25 cellular contexts compared by ENCODE assay signal in the genomic region with DNA sequence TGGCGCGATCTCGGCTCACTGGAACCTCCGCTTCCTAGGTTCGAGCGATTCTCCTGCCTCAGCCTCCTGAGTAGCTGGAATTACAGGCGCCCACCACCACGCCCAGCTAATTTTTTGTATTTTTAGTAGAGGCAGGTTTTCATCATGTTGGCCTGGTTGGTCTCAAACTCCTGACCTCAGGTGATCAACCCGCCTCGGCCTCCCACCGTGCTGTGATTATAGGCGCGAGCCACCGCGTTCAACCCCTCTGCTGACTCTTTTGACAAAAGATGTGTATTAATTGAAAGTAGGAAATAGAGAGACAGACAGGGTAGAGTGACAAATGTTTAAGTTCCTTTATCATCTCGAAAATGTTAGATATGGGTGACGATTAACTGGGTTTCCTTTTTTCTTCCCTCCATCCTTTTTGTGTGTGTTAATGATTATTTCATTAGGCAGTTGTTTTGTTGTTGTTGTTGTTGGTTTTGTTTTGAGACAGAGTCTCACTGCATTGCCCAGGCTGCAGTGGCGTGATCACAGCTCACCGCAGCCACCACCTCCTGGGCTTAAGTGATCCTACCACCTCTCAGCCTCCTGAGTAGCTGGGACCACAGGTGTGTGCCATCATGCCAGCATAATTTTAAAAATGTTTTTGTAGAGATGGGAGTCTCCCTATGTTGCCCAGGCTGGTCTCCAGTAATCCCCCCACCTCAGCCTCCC.
DNase-seq lines count a peak whose midpoint lies in the region; ATAC-seq and TF ChIP-seq lines count a peak whose summit lies in the region.
"Had no signal": no experiment of that assay in that cellular context is flagged by ENCODE, and none has a peak within 500 bp of the region (broad histone marks: within the 10 kb centered on the region; RNA-seq: fewer than 3 reads in every experiment).

No MANE protein-coding gene starts in this region.

- no TSS peak for BruUV-seq in IMR-90 (replicated peaks; lab: Mats Ljungman, UMichigan)

- H2AFZ ChIP-seq in IMR-90 (replicated peaks; ENCODE audit: low read length, poor library complexity) = no peak overlapping the region

- H2BK15ac ChIP-seq in IMR-90 (ENCODE audit: low read depth, low read length) = no peak overlapping the region

- H4K91ac ChIP-seq in IMR-90 (ENCODE audit: insufficient read depth, low read depth, low read length) = no peak overlapping the region

- peak overlapping the region; percentile 74 for H2AK9ac ChIP-seq in IMR-90 (replicated peaks; ENCODE audit: low read depth, low read length, poor library complexity)

- no peaks in the 10 kb centered on the region for H3K9me1 ChIP-seq in IMR-90 (ENCODE audit: insufficient read depth, low read length)

- H3K4me1 ChIP-seq in IMR-90 (ENCODE audit: control insufficient read depth, insufficient read depth, low read length) = peaks cover 1% of the 10 kb centered on the region; the same call in 1 of the 2 replicates
- peaks cover 11% of the 10 kb centered on the region for H3K4me1 ChIP-seq in iPS-18a (ENCODE audit: control insufficient read depth, low read depth, low read length)
- H3K4me1 ChIP-seq: Peyer's patch had no signal

- WGBS in IMR-90 (ENCODE audit: extremely low coverage in 2 of 2, insufficient read length in 1 of 2), 2 experiments = 100% methylated on average over 4 of the region's 19 CpGs; no CpG with 5 or more reads in 1 of the 2 experiments

- H3K18ac ChIP-seq in IMR-90 (ENCODE audit: low read depth, low read length) = no peak overlapping the region

- POLR2A ChIA-PET in IMR-90 (lab: Charles Lee; ENCODE audit: unreplicated experiment) = no interaction called here

- no peak overlapping the region for H2BK20ac ChIP-seq in IMR-90 (ENCODE audit: low read depth, low read length)

- no peaks in the 10 kb centered on the region for H3K27me3 Mint-ChIP-seq in activated naive CD8-positive, alpha-beta T cell
- H3K27me3 Mint-ChIP-seq in activated naive CD8-positive, alpha-beta T cell treated with anti-CD3 and anti-CD28 coated beads for 36 hours = no peaks in the 10 kb centered on the region
- H3K27me3 Mint-ChIP-seq in immature natural killer cell (ENCODE audit: low read depth in 3 of 3) = peaks cover 0 to 3% (median 3%) of the 10 kb centered on the region in 3 donors
- H3K27me3 Mint-ChIP-seq: activated naive CD8-positive, alpha-beta T cell treated with anti-CD3 and anti-CD28 coated beads, Interleukin-2, amount 50 U/mL, for 24 hours; IgD-negative memory B cell; T-cell had no signal

- CTCF ChIA-PET in IMR-90 (lab: Yijun Ruan, JAX) = no interaction called here

- H2BK5ac ChIP-seq in IMR-90 (ENCODE audit: low read depth, low read length, poor library complexity, severe bottlenecking) = no peak overlapping the region

- H3K4me1 Mint-ChIP-seq in activated naive CD8-positive, alpha-beta T cell (ENCODE audit: low read depth) = peaks cover 63% of the 10 kb centered on the region
- H3K4me1 Mint-ChIP-seq in activated naive CD8-positive, alpha-beta T cell treated with anti-CD3 and anti-CD28 coated beads for 36 hours = peaks cover 40% of the 10 kb centered on the region
- peaks cover 77 to 86% of the 10 kb centered on the region in 2 donors for H3K4me1 Mint-ChIP-seq in immature natural killer cell

- H3K9me3 ChIP-seq in IMR-90 (ENCODE audit: control insufficient read depth, insufficient read depth, low read length) (no peaks in the 10 kb centered on the region), iPS-18a (ENCODE audit: control insufficient read depth, low read depth, low read length) (peaks cover 18% of the 10 kb centered on the region)
- H3K9me3 ChIP-seq: left lung, MG63, neutrophil, Peyer's patch, stomach, transverse colon had no signal

- dilution Hi-C loops in IMR-90 (cut with HindIII; ENCODE audit: low sequenced_read_pairs, unreplicated experiment) = no loop called here

- H3K4me3 Mint-ChIP-seq in activated naive CD8-positive, alpha-beta T cell = peak overlapping the region; percentile 42
- H3K4me3 Mint-ChIP-seq in activated naive CD8-positive, alpha-beta T cell treated with anti-CD3 and anti-CD28 coated beads for 36 hours = no peak overlapping the region
- peak overlapping the region in 1 of 5 donors; percentile 4 for H3K4me3 Mint-ChIP-seq in immature natural killer cell
- H3K4me3 Mint-ChIP-seq: activated naive CD8-positive, alpha-beta T cell treated with anti-CD3 and anti-CD28 coated beads, Interleukin-2, amount 50 U/mL, for 24 hours; brain had no signal

- TF ChIP-seq CTCF in IMR-90 (conservative IDR thresholded peaks at IDR 0.05; ENCODE audit: low read depth, low read length) = no peak

- H3K36me3 ChIP-seq in IMR-90 (ENCODE audit: control insufficient read depth, insufficient read depth, low read length) (no peaks in the 10 kb centered on the region), iPS-18a (ENCODE audit: control insufficient read depth, low read depth, low read length) (no peaks in the 10 kb centered on the region)
- H3K36me3 ChIP-seq: left lung, MG63, neutrophil, Peyer's patch, stomach, transverse colon had no signal

- no peak overlapping the region for H3K14ac ChIP-seq in IMR-90 (replicated peaks; ENCODE audit: low read depth, low read length)

- no peaks in the 10 kb centered on the region for H3K36me3 Mint-ChIP-seq in activated naive CD8-positive, alpha-beta T cell
- H3K36me3 Mint-ChIP-seq in activated naive CD8-positive, alpha-beta T cell treated with anti-CD3 and anti-CD28 coated beads for 36 hours = peaks cover 6% of the 10 kb centered on the region
- H3K36me3 Mint-ChIP-seq in immature natural killer cell = no peaks in the 10 kb centered on the region
- H3K36me3 Mint-ChIP-seq: T-cell had no signal

- H4K20me1 ChIP-seq in IMR-90 (ENCODE audit: insufficient read depth, low read length) = peaks cover 40% of the 10 kb centered on the region

- H4K5ac ChIP-seq in IMR-90 (ENCODE audit: low read depth, low read length) = no peak overlapping the region

- TF ChIP-seq POLR2A in IMR-90 (IDR thresholded peaks at IDR 0.05; ENCODE audit: low read depth, low read length) = no peak

- H4K8ac ChIP-seq in IMR-90 (ENCODE audit: low read depth in 2 of 2, low read length in 2 of 2) = no peak overlapping the region

- no peak overlapping the region for H3K4me2 ChIP-seq in IMR-90 (ENCODE audit: low read depth, low read length)

- H3K27me3 ChIP-seq in IMR-90 (ENCODE audit: control insufficient read depth, insufficient read depth, low read length) (no peaks in the 10 kb centered on the region), iPS-18a (ENCODE audit: control insufficient read depth, insufficient read depth, low read length) (no peaks in the 10 kb centered on the region)
- H3K27me3 ChIP-seq: left lung, MG63, neutrophil, Peyer's patch, stomach, transverse colon had no signal

- TF ChIP-seq RAD21 in IMR-90 (IDR thresholded peaks at IDR 0.05; ENCODE audit: low read length) = no peak

- no peak overlapping the region for H3K27ac Mint-ChIP-seq in activated naive CD8-positive, alpha-beta T cell
- H3K27ac Mint-ChIP-seq in activated naive CD8-positive, alpha-beta T cell treated with anti-CD3 and anti-CD28 coated beads for 36 hours = no peak overlapping the region
- H3K27ac Mint-ChIP-seq in immature natural killer cell = peak overlapping the region in 1 of 6 donors; percentile 53
- H3K27ac Mint-ChIP-seq: activated naive CD8-positive, alpha-beta T cell treated with anti-CD3 and anti-CD28 coated beads, Interleukin-2, amount 50 U/mL, for 24 hours; activated T-helper 2 cell treated with anti-CD3 and anti-CD28 coated beads, Interferon-gamma antibody, Interleukin-2, Interleukin-4, amounts not matched to agents 10 μg/mL and 5 μg/mL and 100 μg/mL, durations not matched to agents 14 hours and 24 hours and 36 hours; brain had no signal

- H3K27ac ChIP-seq in IMR-90 (ENCODE audit: insufficient read depth, low read length) (no peak overlapping the region), iPS-18a (ENCODE audit: low read length) (no peak overlapping the region)
- H3K27ac ChIP-seq: left lung, neutrophil, Peyer's patch, stomach, transverse colon had no signal

- H2BK120ac ChIP-seq in IMR-90 (ENCODE audit: low read depth, low read length) = no peak overlapping the region

- no peak for ATAC-seq in IMR-90 (ENCODE audit: low read depth)
- ATAC-seq: activated naive CD8-positive, alpha-beta T cell treated with anti-CD3 and anti-CD28 coated beads, Interleukin-2, amount 50 U/mL, for 24 hours; left lung; T-cell had no signal

- no peak overlapping the region for H3K4me3 ChIP-seq in IMR-90 (ENCODE audit: insufficient read depth, low read depth, low read length)
- H3K4me3 ChIP-seq in iPS-18a (ENCODE audit: low read length) = peak overlapping the region; percentile 71
- H3K4me3 ChIP-seq: left lung, MG63, Peyer's patch, stomach, transverse colon had no signal

- peaks cover 14 to 51% of the 10 kb centered on the region in 2 experiments for H3K79me1 ChIP-seq in IMR-90 (ENCODE audit: low read depth in 1 of 2, low read length in 2 of 2)

- H3K4ac ChIP-seq in IMR-90 (ENCODE audit: low read depth, low read length) = no peak overlapping the region

- H3K9ac ChIP-seq in IMR-90 (ENCODE audit: low read depth, low read length) (no peak overlapping the region), iPS-18a (ENCODE audit: low read length) (peak overlapping the region; percentile 94)

- no peak overlapping the region for H2AK5ac ChIP-seq in IMR-90 (ENCODE audit: low read depth, low read length)

- no peak overlapping the region for H3K23ac ChIP-seq in IMR-90 (ENCODE audit: low read depth, low read length)

- H3K9me3 Mint-ChIP-seq in activated naive CD8-positive, alpha-beta T cell (ENCODE audit: low read depth) = no peaks in the 10 kb centered on the region
- no peaks in the 10 kb centered on the region for H3K9me3 Mint-ChIP-seq in activated naive CD8-positive, alpha-beta T cell treated with anti-CD3 and anti-CD28 coated beads for 36 hours
- no peaks in the 10 kb centered on the region for H3K9me3 Mint-ChIP-seq in immature natural killer cell
- H3K9me3 Mint-ChIP-seq: activated naive CD8-positive, alpha-beta T cell treated with anti-CD3 and anti-CD28 coated beads, Interleukin-2, amount 50 U/mL, for 24 hours; activated T-helper 2 cell treated with anti-CD3 and anti-CD28 coated beads, Interferon-gamma antibody, Interleukin-2, Interleukin-4, amounts not matched to agents 10 μg/mL and 5 μg/mL and 100 μg/mL, durations not matched to agents 14 hours and 24 hours and 36 hours; IgD-negative memory B cell; T-cell had no signal

- H3K56ac ChIP-seq in IMR-90 (ENCODE audit: extremely low read depth, insufficient read depth, low read length) = no peak overlapping the region

- in situ Hi-C loops in IMR-90 (cut with MboI; ENCODE audit: low sequenced_read_pairs) = no loop called here

- no peak for DNase-seq in activated naive CD8-positive, alpha-beta T cell treated with anti-CD3 and anti-CD28 coated beads for 36 hours
- DNase-seq in IMR-90 (no peak), posterior vena cava (ENCODE audit: low spot score) (peak; percentile 71), NCI-H187 (lab: John Stamatoyannopoulos, UW) (no peak), MV-4-11 (lab: John Stamatoyannopoulos, UW) (no peak), immature natural killer cell (no peak)
- DNase-seq: activated CD4-positive, alpha-beta T cell treated with anti-CD3 and anti-CD28 coated beads for 4 hours; activated naive CD8-positive, alpha-beta T cell treated with anti-CD3 and anti-CD28 coated beads, Interleukin-2, amount 50 U/mL, for 24 hours; COR-L47; left lung; MG63; NCI-H1417 treated with DMSO at 0.1 percent for 48 hours; NCI-H510A treated with DMSO at 0.1 percent for 48 hours; NK-92 treated with Interleukin-12 subunit alpha and Interleukin-12 subunit beta, amount 100 ng/mL, for 24 hours; Peyer's patch; stimulated activated CD4-positive, alpha-beta T cell treated with anti-CD3 and anti-CD28 coated beads, Interleukin-2, amount 100 ng/mL, for 48 hours; stomach; T-cell; transverse colon had no signal

- intact Hi-C loops in IMR-90 (cut with micrococcal nuclease) = no loop called here
- intact Hi-C loops in posterior vena cava (cut with DNase I) = no loop called here
